8 cellular contexts compared by ENCODE assay signal in the genomic region with DNA sequence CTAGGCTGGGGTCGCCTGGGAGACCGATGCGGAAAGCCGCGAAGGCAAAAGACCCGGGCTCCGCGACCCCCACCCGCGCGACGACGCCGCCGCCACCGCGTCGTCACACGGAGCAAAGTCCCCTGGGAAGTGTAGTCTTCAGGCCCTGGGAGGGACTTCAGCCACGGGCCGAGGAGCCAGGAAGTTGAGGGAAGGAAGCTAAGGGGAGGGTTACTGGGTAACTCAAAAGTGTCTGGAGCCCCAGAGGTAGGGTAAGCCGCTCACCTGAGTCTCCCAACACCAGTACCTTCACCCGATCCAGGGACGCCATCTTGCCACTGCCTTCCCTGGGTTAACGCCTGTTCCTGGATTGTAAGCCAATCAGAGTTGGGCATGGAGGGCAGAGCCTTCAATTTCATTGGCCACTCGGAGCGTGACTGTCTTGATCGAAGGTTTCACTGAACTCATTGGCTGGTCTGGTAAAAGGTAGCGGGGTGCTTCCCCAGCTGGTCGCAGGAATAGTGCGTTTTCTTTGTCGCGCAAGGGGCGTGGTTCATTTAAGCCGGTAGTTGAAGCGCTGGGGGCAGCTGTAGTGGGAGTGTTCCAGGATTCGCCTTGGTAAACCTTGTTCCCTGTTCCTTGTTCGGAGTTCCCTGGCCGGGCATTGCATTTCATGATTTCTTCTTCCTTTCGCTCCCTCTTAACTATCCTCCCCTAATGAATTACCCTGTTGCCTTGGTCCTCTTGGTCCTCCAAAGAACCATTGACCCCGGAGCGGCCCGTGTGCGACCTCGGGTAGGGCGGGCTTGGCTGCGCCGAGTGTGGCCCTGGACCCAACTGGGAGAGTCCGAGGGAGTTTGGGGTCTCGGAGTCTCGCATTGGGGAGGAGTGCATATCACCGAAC. TPM values are rescaled to one million over a fixed set of nuclear protein-coding genes. Genes with fewer than 3 reads are reported as not detected.
DNase-seq lines count a peak whose midpoint lies in the region; ATAC-seq and TF ChIP-seq lines count a peak whose summit lies in the region.

TSS of gene GTF2E1 (plus strand) at position 547 of the 883 bp plus-strand sequence. CDS start 7,809 bp downstream, outside the sequence.
TSS of gene RABL3 (minus strand) at position 319 of the 883 bp plus-strand sequence. CDS start at position 310, 9 bp downstream.

- dilution Hi-C loops in IMR-90 (cut with HindIII; ENCODE audit: low sequenced_read_pairs, unreplicated experiment), result no loop called here

- H2AFZ ChIP-seq in IMR-90 (replicated peaks; ENCODE audit: low read length, poor library complexity), result peak within 1 kb of the TSS; percentile 95

- TF ChIP-seq RAD21 in IMR-90 (IDR thresholded peaks at IDR 0.05; ENCODE audit: low read length), result no peak

- peak within 1 kb of the TSS; percentile 92; the same call in 1 of the 3 replicates for H2BK15ac ChIP-seq in IMR-90 (ENCODE audit: low read depth, low read length)

- peak; percentile 86 for TF ChIP-seq POLR2A in IMR-90 (IDR thresholded peaks at IDR 0.05; ENCODE audit: low read depth, low read length)

- H3K56ac ChIP-seq in IMR-90 (ENCODE audit: extremely low read depth, insufficient read depth, low read length), result peak within 1 kb of the TSS; percentile 93

- no peaks in the 10 kb centered on the region for H3K27me3 ChIP-seq in IMR-90 (ENCODE audit: control insufficient read depth, insufficient read depth, low read length)

- in situ Hi-C loops in IMR-90 (cut with MboI; ENCODE audit: low sequenced_read_pairs), result no loop called here

- peak within 1 kb of the TSS; percentile 87 for H3K18ac ChIP-seq in IMR-90 (ENCODE audit: low read depth, low read length)

- peak within 1 kb of the TSS; percentile 91 for H3K14ac ChIP-seq in IMR-90 (replicated peaks; ENCODE audit: low read depth, low read length)

- peak within 1 kb of the TSS; percentile 71 to 99 for H4K8ac ChIP-seq in IMR-90 (ENCODE audit: low read depth in 2 of 2, low read length in 2 of 2)

- peak within 1 kb of the TSS; percentile 92 for H2AK5ac ChIP-seq in IMR-90 (ENCODE audit: low read depth, low read length)

- H4K91ac ChIP-seq in IMR-90 (ENCODE audit: insufficient read depth, low read depth, low read length), result peak within 1 kb of the TSS; percentile 98

- H3K9me1 ChIP-seq in IMR-90 (ENCODE audit: insufficient read depth, low read length), result peaks cover 5% of the 10 kb centered on the region

- peak within 1 kb of the TSS; percentile 88 for H2BK5ac ChIP-seq in IMR-90 (ENCODE audit: low read depth, low read length, poor library complexity, severe bottlenecking)

- POLR2A ChIA-PET in IMR-90 (lab: Charles Lee; ENCODE audit: unreplicated experiment), result interaction anchor here (0.6 kb wide), 1 partner anchor 142 kb away, joined by 6 read pairs; no protein-coding TSS in a partner anchor

- intact Hi-C loops in IMR-90 (cut with micrococcal nuclease), result loop anchor here (1.0 to 2.0 kb wide), 5 partner anchors 44 to 787 kb away; partner anchors contain the start of gene NDUFB4

- H3K9me3 ChIP-seq in IMR-90 (ENCODE audit: control insufficient read depth, insufficient read depth, low read length), result no peaks in the 10 kb centered on the region; the same call in 1 of the 2 replicates

- peak within 1 kb of the TSS; percentile 69 for H3K4me3 ChIP-seq in IMR-90 (ENCODE audit: insufficient read depth, low read depth, low read length)

- no peaks in the 10 kb centered on the region for H3K36me3 ChIP-seq in IMR-90 (ENCODE audit: control insufficient read depth, insufficient read depth, low read length)

- peak within 1 kb of the TSS; percentile 96 for H2BK120ac ChIP-seq in IMR-90 (ENCODE audit: low read depth, low read length)

- DNase-seq in DMS 273 (lab: John Stamatoyannopoulos, UW; ENCODE audit: unreplicated experiment), result peak; percentile 100
- peak; percentile 100 for DNase-seq in IMR-90
- peak; percentile 99 for DNase-seq in OCI-M1 (lab: John Stamatoyannopoulos, UW)
- DNase-seq in activated T-cell treated with anti-CD3 and anti-CD28 coated beads for 24 hours (ENCODE audit: low read depth), result peak; percentile 97
- DNase-seq in epidermal melanocyte (ENCODE audit: insufficient read length, low spot score), result peak; percentile 97
- peak; percentile 100 for DNase-seq in middle frontal gyrus (ENCODE audit: extremely low spot score, low spot score)
- peak; percentile 81 to 90 for DNase-seq in stimulated activated CD8-positive, alpha-beta memory T cell treated with anti-CD3 and anti-CD28 coated beads, Interleukin-2, amount 100 ng/mL, for 48 hours (ENCODE audit: low read depth in 2 of 2)

- peaks cover 4% of the 10 kb centered on the region for H3K4me1 ChIP-seq in IMR-90 (ENCODE audit: control insufficient read depth, insufficient read depth, low read length)

- peaks cover 34 to 48% of the 10 kb centered on the region in 2 experiments for H3K79me1 ChIP-seq in IMR-90 (ENCODE audit: low read depth in 1 of 2, low read length in 2 of 2)

- H3K4ac ChIP-seq in IMR-90 (ENCODE audit: low read depth, low read length), result peak within 1 kb of the TSS; percentile 96

- H3K27ac ChIP-seq in IMR-90 (ENCODE audit: insufficient read depth, low read length), result peak within 1 kb of the TSS; percentile 91

- H3K9ac ChIP-seq in IMR-90 (ENCODE audit: low read depth, low read length), result peak within 1 kb of the TSS; percentile 85

- H3K23ac ChIP-seq in IMR-90 (ENCODE audit: low read depth, low read length), result peak within 1 kb of the TSS; percentile 93

- peak within 1 kb of the TSS; percentile 98 for H4K5ac ChIP-seq in IMR-90 (ENCODE audit: low read depth, low read length)

- no peaks in the 10 kb centered on the region for H4K20me1 ChIP-seq in IMR-90 (ENCODE audit: insufficient read depth, low read length)

- CTCF ChIA-PET in IMR-90 (lab: Yijun Ruan, JAX), result interaction anchor here (0.6 to 1.7 kb wide), 5 partner anchors 23 to 183 kb away, joined by 3 to 4 read pairs (median 3); no protein-coding TSS in a partner anchor

- peak within 1 kb of the TSS; percentile 73 for H2AK9ac ChIP-seq in IMR-90 (replicated peaks; ENCODE audit: low read depth, low read length, poor library complexity)

- H3K4me2 ChIP-seq in IMR-90 (ENCODE audit: low read depth, low read length), result peak within 1 kb of the TSS; percentile 96

- ATAC-seq in GM21528 (IDR thresholded peaks at IDR 0.05; ENCODE audit: low FRiP score, unreplicated experiment) (peak; percentile 99), IMR-90 (ENCODE audit: low read depth) (peak; percentile 98)

- 0% methylated on average over 2 of the region's 52 CpGs; no CpG with 5 or more reads in 1 of the 2 experiments for WGBS in IMR-90 (ENCODE audit: extremely low coverage in 2 of 2, insufficient read length in 1 of 2), 2 experiments

- peak within 1 kb of the TSS; percentile 88 for H2BK20ac ChIP-seq in IMR-90 (ENCODE audit: low read depth, low read length)

- no peak for TF ChIP-seq CTCF in IMR-90 (conservative IDR thresholded peaks at IDR 0.05; ENCODE audit: low read depth, low read length)

- no TSS peak for BruUV-seq in IMR-90 (replicated peaks; lab: Mats Ljungman, UMichigan)

TF ChIP-seq in IMR-90, 13 proteins besides CTCF, POLR2A, EP300 and RAD21:
- TF ChIP-seq SMC3 (IDR thresholded peaks at IDR 0.05; ENCODE audit: low read depth, low read length) (peak; percentile 8; the same call in 1 of the 2 replicates), MAZ (IDR thresholded peaks at IDR 0.05; ENCODE audit: borderline replicate concordance, low read depth, low read length) (peak; percentile 82), FOS (IDR thresholded peaks at IDR 0.05; ENCODE audit: low read depth, low read length) (0 out of 2 replicates have a peak, but pooled peaks have one; percentile 4), MXI1 (IDR thresholded peaks at IDR 0.05; ENCODE audit: borderline replicate concordance, low read depth, low read length) (peak; percentile 33; the same call in 1 of the 2 replicates), RFX5 (IDR thresholded peaks at IDR 0.05; ENCODE audit: low read depth, low read length) (peak; percentile 55; the same call in 1 of the 2 replicates), CEBPB (IDR thresholded peaks at IDR 0.05; ENCODE audit: low read depth, low read length) (no peak), USF2 (IDR thresholded peaks at IDR 0.05; ENCODE audit: low read depth, low read length) (peak; percentile 47; the same call in 1 of the 2 replicates), CHD1 (IDR thresholded peaks at IDR 0.05; ENCODE audit: low read depth, low read length) (no peak)
TF ChIP-seq in IMR-90: peak in this region for 6.

RNA-seq across cellular contexts. Expression of gene GTF2E1, which starts in this region (rescaled TPM):
- 18.5 and 26.9 TPM in 2 replicates for total RNA-seq in IMR-90 (2012; rRNA removed)
- polyA plus RNA-seq in IMR-90 (2012; rRNA removed), result 6.6 and 8.2 TPM in 2 replicates
- polyA plus RNA-seq in IMR-90 (2012; cell fraction: cytosol; rRNA removed), result 2.1 and 4.4 TPM in 2 replicates
- 1.7 and 4.9 TPM in 2 replicates for polyA plus RNA-seq in IMR-90 (2012; cell fraction: nucleus; rRNA removed; ENCODE audit: low replicate concordance)

RNA-seq across cellular contexts. Expression of gene RABL3, which starts in this region (rescaled TPM):
- 17.0 and 31.1 TPM in 2 replicates for total RNA-seq in IMR-90 (2012; rRNA removed)
- 4.2 and 5.3 TPM in 2 replicates for polyA plus RNA-seq in IMR-90 (2012; rRNA removed)
- polyA plus RNA-seq in IMR-90 (2012; cell fraction: cytosol; rRNA removed), result 0.48 and 1.0 TPM in 2 replicates
- 0.27 and 3.6 TPM in 2 replicates for polyA plus RNA-seq in IMR-90 (2012; cell fraction: nucleus; rRNA removed; ENCODE audit: low replicate concordance)

Comparison
In these comparisons a context has a peak if more than half of its experiments do, and no peak if none do; other contexts are left out.
1. Peak in every context shown above with its lines: DNase-seq, ATAC-seq, H3K4me3 ChIP-seq and H3K27ac ChIP-seq.